ENCODE assay signal across 9 cellular contexts in the genomic region with DNA sequence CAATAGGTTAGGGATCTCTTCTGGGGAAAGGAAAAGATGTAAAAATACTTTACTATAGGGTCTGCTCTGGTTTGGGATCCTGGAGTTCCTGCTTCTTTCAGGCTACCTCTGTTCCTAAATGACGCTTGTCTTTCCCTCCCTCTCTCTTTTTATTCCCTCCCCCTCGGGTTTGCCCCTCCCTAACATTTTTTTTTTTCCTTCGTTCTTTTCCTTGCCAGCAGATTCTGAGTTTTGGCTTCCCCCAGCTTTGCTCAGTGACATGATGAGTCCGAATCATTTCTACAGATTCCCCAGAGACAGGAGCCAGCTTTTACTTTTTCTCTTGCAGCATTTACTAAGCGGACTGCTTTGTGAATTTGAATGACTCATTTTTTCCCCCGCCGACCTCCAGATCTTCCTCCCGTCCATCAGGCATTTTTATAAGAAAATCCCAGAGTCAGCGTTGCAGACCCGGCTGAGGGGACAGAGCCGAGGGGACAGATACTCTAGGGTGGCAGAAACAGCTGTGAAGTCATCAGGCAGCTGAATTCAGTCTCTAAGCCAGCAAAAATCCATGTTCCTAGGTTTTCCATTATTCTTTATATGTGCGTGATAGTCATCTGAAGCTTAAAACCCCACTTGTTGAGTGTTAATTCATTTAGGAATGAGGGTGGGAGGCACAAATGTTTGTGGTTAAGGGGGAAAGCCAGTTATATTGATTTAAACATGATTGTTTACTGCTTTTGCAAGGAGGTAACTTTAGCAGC. TPM values are rescaled to one million over a fixed set of nuclear protein-coding genes. Genes with fewer than 3 reads are reported as not detected.
DNase-seq lines count a peak whose midpoint lies in the region; TF ChIP-seq lines count a peak whose summit lies in the region.
"Had no signal": no experiment of that assay in that cellular context is flagged by ENCODE, and none has a peak within 500 bp of the region (broad histone marks: within the 10 kb centered on the region; RNA-seq: fewer than 3 reads in every experiment).

A gene with protein sequence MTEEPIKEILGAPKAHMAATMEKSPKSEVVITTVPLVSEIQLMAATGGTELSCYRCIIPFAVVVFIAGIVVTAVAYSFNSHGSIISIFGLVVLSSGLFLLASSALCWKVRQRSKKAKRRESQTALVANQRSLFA (minus strand): TSS at position 123 of the 746 bp plus-strand sequence. CDS start 1,794 bp downstream, outside the sequence.

- peak within 1 kb of the TSS; percentile 67 to 78 (median 75) for H3K27ac Mint-ChIP-seq in nephron
- H3K27ac Mint-ChIP-seq: activated CD8-positive, alpha-beta T cell treated with anti-CD3 and anti-CD28 coated beads for 36 hours had no signal

- DNase-seq in ACHN = peak; percentile 27
- DNase-seq in NCI-H2227 treated with DMSO at 0.1 percent for 48 hours (lab: John Stamatoyannopoulos, UW) = peak; percentile 43
- DNase-seq in RPMI8226 = no peak
- no peak for DNase-seq in NCI-H748 treated with DMSO at 0.1 percent for 48 hours (lab: John Stamatoyannopoulos, UW)
- no peak for DNase-seq in NCI-H1105 (lab: John Stamatoyannopoulos, UW)
- no peak for DNase-seq in stimulated activated CD8-positive, alpha-beta memory T cell treated with anti-CD3 and anti-CD28 coated beads, Interleukin-4, amount 100 ng/mL, for 48 hours
- DNase-seq: activated CD8-positive, alpha-beta T cell treated with anti-CD3 and anti-CD28 coated beads for 36 hours had no signal

- TF ChIP-seq CTCF in nephron (IDR thresholded peaks at IDR 0.05; ENCODE audit: unreplicated experiment in 3 of 3) = no peak

- WGBS in esophagus, 2 donors = 8 to 15% methylated on average over 12 of the region's 12 CpGs

- H3K4me1 ChIP-seq in esophagus (ENCODE audit: control insufficient read depth in 2 of 2, insufficient read depth in 2 of 2, low read length in 1 of 2) = no peaks in the 10 kb centered on the region

- H3K9me3 Mint-ChIP-seq in nephron = no peaks in the 10 kb centered on the region
- H3K9me3 Mint-ChIP-seq: activated CD8-positive, alpha-beta T cell treated with anti-CD3 and anti-CD28 coated beads for 36 hours had no signal

- H3K9me3 ChIP-seq in esophagus (ENCODE audit: control insufficient read depth in 2 of 2, insufficient read depth in 1 of 2, low read depth in 1 of 2, low read length in 1 of 2) = no peaks in the 10 kb centered on the region

- peaks cover 60% of the 10 kb centered on the region for H3K4me1 Mint-ChIP-seq in nephron

- H3K27me3 ChIP-seq in esophagus (ENCODE audit: control insufficient read depth in 1 of 2, insufficient read depth in 2 of 2, low read length in 2 of 2) = no peaks in the 10 kb centered on the region

- in situ Hi-C loops in ACHN (cut with HindIII; ENCODE audit: low pct_ligation_motif_present, low pct_unique_long_range_greater_than_20kb, low sequenced_read_pairs) = no loop called here

- no peaks in the 10 kb centered on the region for H3K36me3 ChIP-seq in esophagus (ENCODE audit: control insufficient read depth in 2 of 2, insufficient read depth in 2 of 2, low read length in 1 of 2)

- H3K4me3 ChIP-seq in esophagus (ENCODE audit: low read depth in 1 of 2, low read length in 2 of 2) = peak within 1 kb of the TSS; percentile 3 to 33

- H3K27ac ChIP-seq in esophagus (ENCODE audit: low read depth in 2 of 2, low read length in 1 of 2) = peak within 1 kb of the TSS; percentile 59 to 65

- no peaks in the 10 kb centered on the region for H3K36me3 Mint-ChIP-seq in nephron (ENCODE audit: low read depth)

- no peaks in the 10 kb centered on the region for H3K27me3 Mint-ChIP-seq in nephron (ENCODE audit: low read depth)

- peak within 1 kb of the TSS; percentile 76 to 83 (median 82) for H3K4me3 Mint-ChIP-seq in nephron
- H3K4me3 Mint-ChIP-seq: activated CD8-positive, alpha-beta T cell treated with anti-CD3 and anti-CD28 coated beads for 36 hours had no signal

RNA-seq across cellular contexts. Expression of the gene that starts here (rescaled TPM):
- polyA plus RNA-seq in esophagus = 1 to 10 TPM; 1.6 to 4.8 TPM

Comparison
In these comparisons a context has a peak if more than half of its experiments do, and no peak if none do; other contexts are left out.
1. DNase-seq: peak in ACHN (single experiment) and NCI-H2227 treated with DMSO at 0.1 percent for 48 hours (single experiment); none in RPMI8226 (single experiment), NCI-H748 treated with DMSO at 0.1 percent for 48 hours (single experiment), NCI-H1105 (single experiment) and stimulated activated CD8-positive, alpha-beta memory T cell treated with anti-CD3 and anti-CD28 coated beads, Interleukin-4, amount 100 ng/mL, for 48 hours (single experiment).